In the genomic region with DNA sequence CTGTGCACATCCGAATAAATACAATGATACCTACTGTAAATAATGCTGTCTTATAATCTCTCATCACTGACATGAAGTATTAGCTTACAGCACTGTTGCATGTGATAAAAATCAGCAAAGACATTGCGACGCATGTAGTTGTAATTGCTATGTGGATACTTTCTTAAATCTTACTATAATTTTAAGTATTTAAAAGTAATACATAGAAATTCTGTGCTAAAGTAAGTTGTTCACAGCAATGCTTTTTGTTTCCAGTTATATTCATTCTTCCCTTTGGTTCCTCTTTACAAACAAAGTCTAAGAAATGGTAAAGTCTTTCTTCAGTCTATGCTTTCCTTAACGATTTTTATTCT, we compare ENCODE assay signal across 19 cellular contexts.
A peak's percentile ranks its signal among the peaks of the same experiment; 100 is the strongest.
DNase-seq lines count a peak whose midpoint lies in the region; ATAC-seq and TF ChIP-seq lines count a peak whose summit lies in the region.
"Had no signal": no experiment of that assay in that cellular context is flagged by ENCODE, and none has a peak within 500 bp of the region (broad histone marks: within the 10 kb centered on the region; RNA-seq: fewer than 3 reads in every experiment).

No MANE protein-coding gene starts in this region.

- no peak for TF ChIP-seq POLR2A in uterus (IDR thresholded peaks at IDR 0.05)

- ATAC-seq in RWPE2 (ENCODE audit: low read depth) (no peak), foreskin keratinocyte (no peak)

- in situ Hi-C loops in mammary epithelial cell (cut with MboI; ENCODE audit: low sequenced_read_pairs in 2 of 2), result loop anchor here (10.0 to 25.0 kb wide), 2 partner anchors 301 to 304 kb away; no protein-coding TSS in a partner anchor

- no peak for TF ChIP-seq CTCF in mammary epithelial cell (conservative IDR thresholded peaks at IDR 0.05 in 1 of 2, IDR thresholded peaks at IDR 0.05 in 1 of 2; ENCODE audit: extremely low read depth in 1 of 2, insufficient read depth in 1 of 2, low read depth in 1 of 2, low read length in 2 of 2)
- TF ChIP-seq CTCF in MCF 10A (IDR thresholded peaks at IDR 0.05; ENCODE audit: unreplicated experiment), result no peak
- peak; percentile 67 for TF ChIP-seq CTCF in RWPE2 (IDR thresholded peaks at IDR 0.05; ENCODE audit: poor library complexity, severe bottlenecking)
- no peak for TF ChIP-seq CTCF in foreskin keratinocyte (conservative IDR thresholded peaks at IDR 0.05)
- no peak for TF ChIP-seq CTCF in uterus (IDR thresholded peaks at IDR 0.05)

- H3K4me1 ChIP-seq in mammary epithelial cell (ENCODE audit: insufficient read depth, low read length) (peaks cover 20% of the 10 kb centered on the region), RWPE2 (ENCODE audit: insufficient read depth, poor library complexity, severe bottlenecking) (peaks cover 10% of the 10 kb centered on the region), foreskin keratinocyte (peaks cover 16% of the 10 kb centered on the region), uterus (no peaks in the 10 kb centered on the region)
- H3K4me1 ChIP-seq: HAP-1 had no signal

- H3K4me3 ChIP-seq in mammary epithelial cell (replicated peaks in 1 of 3; ENCODE audit: insufficient read depth in 1 of 3, low read depth in 2 of 3, low read length in 3 of 3) (no peak overlapping the region), RWPE2 (ENCODE audit: severe bottlenecking) (no peak overlapping the region), uterus (no peak overlapping the region)
- H3K4me3 ChIP-seq: HAP-1, lung had no signal

- H3K27ac Mint-ChIP-seq in MCF 10A (ENCODE audit: low read depth, unreplicated experiment), result no peak overlapping the region
- H3K27ac Mint-ChIP-seq: activated naive CD8-positive, alpha-beta T cell; activated T-helper 17 cell treated with anti-CD3 and anti-CD28 coated beads, Interleukin-2, amount 50 U/mL, for 72 hours; B cell had no signal

- no peak overlapping the region for H3K9ac ChIP-seq in mammary epithelial cell (ENCODE audit: insufficient read depth, low read length)

- DNase-seq in mammary epithelial cell, result no peak
- no peak for DNase-seq in MCF 10A (ENCODE audit: unreplicated experiment)
- DNase-seq in RWPE2 (ENCODE audit: low spot score), result no peak
- DNase-seq in foreskin keratinocyte, result peak in 1 of 2 donors; percentile 30
- no peak for DNase-seq in uterus
- DNase-seq in cerebellar nuclear complex (lab: John Stamatoyannopoulos, UW), result no peak
- no peak for DNase-seq in DMS79 (lab: John Stamatoyannopoulos, UW)
- DNase-seq in NCI-H774 (lab: John Stamatoyannopoulos, UW), result no peak
- DNase-seq: activated CD4-positive, alpha-beta T cell treated with anti-CD3 and anti-CD28 coated beads, Interleukin-2, amount 50 U/mL, for 48 hours; activated CD8-positive, alpha-beta memory T cell treated with anti-CD3 and anti-CD28 coated beads, Interleukin-2, amount 50 U/mL, for 4 hours; effector CD4-positive, alpha-beta T cell; SIG-M5 had no signal

- H3K27ac ChIP-seq in mammary epithelial cell (ENCODE audit: insufficient read depth, low read depth, low read length) (peak overlapping the region; percentile 5), RWPE2 (ENCODE audit: poor library complexity, severe bottlenecking) (peak overlapping the region; percentile 58), foreskin keratinocyte (peak overlapping the region; percentile 53), uterus (peak overlapping the region; percentile 65 to 84)
- H3K27ac ChIP-seq: ascending aorta, upper lobe of left lung had no signal

- H3K27me3 Mint-ChIP-seq in MCF 10A (ENCODE audit: insufficient read depth, unreplicated experiment), result peaks cover 52% of the 10 kb centered on the region
- H3K27me3 Mint-ChIP-seq: activated naive CD8-positive, alpha-beta T cell; activated T-helper 17 cell treated with anti-CD3 and anti-CD28 coated beads, Interleukin-2, amount 50 U/mL, for 72 hours; B cell had no signal

- dilution Hi-C loops in mammary epithelial cell (cut with HindIII; ENCODE audit: low sequenced_read_pairs), result no loop called here

- intact Hi-C loops in mammary epithelial cell (cut with micrococcal nuclease) (loop anchor here (1.0 to 10.0 kb wide), 2 partner anchors 299 to 1059 kb away; no protein-coding TSS in a partner anchor), MCF 10A (cut with micrococcal nuclease) (loop anchor here (1.0 to 10.0 kb wide), 3 partner anchors 299 to 1731 kb away; no protein-coding TSS in a partner anchor), uterus (cut with DNase I; ENCODE audit: low total_unique reads) (no loop called here)

- POLR2A ChIA-PET in MCF 10A (lab: Yijun Ruan, JAX), result interaction anchor here (0.5 to 1.9 kb wide), 5 partner anchors 22 to 1464 kb away, joined by 3 to 6 read pairs (median 3); no protein-coding TSS in a partner anchor

- no peaks in the 10 kb centered on the region for H4K20me1 ChIP-seq in mammary epithelial cell (ENCODE audit: insufficient read depth, low read length)

- CTCF ChIA-PET in mammary epithelial cell (lab: Charles Lee; ENCODE audit: low non-redundant PET), result interaction anchor here (0.6 to 1.0 kb wide), 3 partner anchors 299 to 514 kb away, joined by 3 to 7 read pairs (median 3); no protein-coding TSS in a partner anchor
- CTCF ChIA-PET in MCF 10A (lab: Yijun Ruan, JAX), result interaction anchor here (0.5 to 2.3 kb wide), 40 partner anchors 9 to 1774 kb away, joined by 3 to 15 read pairs (median 3); no protein-coding TSS in a partner anchor

- H3K4me1 Mint-ChIP-seq in MCF 10A (ENCODE audit: insufficient read depth, unreplicated experiment), result no peaks in the 10 kb centered on the region
- H3K4me1 Mint-ChIP-seq: activated T-helper 17 cell treated with anti-CD3 and anti-CD28 coated beads, Interleukin-2, amount 50 U/mL, for 72 hours; B cell had no signal

- WGBS in mammary epithelial cell (ENCODE audit: low coverage, missing lambda C conversion rate), result 5% methylated on average over 4 of the region's 4 CpGs

- no peaks in the 10 kb centered on the region for H3K79me2 ChIP-seq in mammary epithelial cell (ENCODE audit: insufficient read depth, low read length)

- H3K9me3 ChIP-seq in mammary epithelial cell (replicated peaks; ENCODE audit: insufficient read depth, low read length) (no peaks in the 10 kb centered on the region), RWPE2 (ENCODE audit: severe bottlenecking) (no peaks in the 10 kb centered on the region), uterus (no peaks in the 10 kb centered on the region)
- H3K9me3 ChIP-seq: ascending aorta, HAP-1, upper lobe of left lung had no signal

- peak overlapping the region; percentile 79 for H3K4me2 ChIP-seq in mammary epithelial cell (ENCODE audit: insufficient read depth, low read depth, low read length)

- no peak overlapping the region for H3K4me3 Mint-ChIP-seq in MCF 10A (ENCODE audit: unreplicated experiment)
- H3K4me3 Mint-ChIP-seq: activated naive CD8-positive, alpha-beta T cell; activated T-helper 17 cell treated with anti-CD3 and anti-CD28 coated beads, Interleukin-2, amount 50 U/mL, for 72 hours; B cell had no signal

- no peaks in the 10 kb centered on the region for H3K36me3 ChIP-seq in mammary epithelial cell (ENCODE audit: insufficient read depth, low read length)
- H3K36me3 ChIP-seq in RWPE2 (ENCODE audit: low read depth), result no peaks in the 10 kb centered on the region
- no peaks in the 10 kb centered on the region for H3K36me3 ChIP-seq in uterus
- H3K36me3 ChIP-seq: ascending aorta, HAP-1, upper lobe of left lung had no signal

- no peaks in the 10 kb centered on the region for H3K27me3 ChIP-seq in mammary epithelial cell (ENCODE audit: insufficient read depth, low read length)
- no peaks in the 10 kb centered on the region for H3K27me3 ChIP-seq in RWPE2 (ENCODE audit: insufficient read depth, poor library complexity, severe bottlenecking)
- no peaks in the 10 kb centered on the region for H3K27me3 ChIP-seq in foreskin keratinocyte
- H3K27me3 ChIP-seq in uterus, result no peaks in the 10 kb centered on the region
- H3K27me3 ChIP-seq: ascending aorta, upper lobe of left lung had no signal

- BruUV-seq in mammary epithelial cell (replicated peaks; lab: Mats Ljungman, UMichigan) (no TSS peak), MCF 10A (replicated peaks; lab: Mats Ljungman, UMichigan) (no TSS peak)

- H3K36me3 Mint-ChIP-seq in MCF 10A (ENCODE audit: insufficient read depth, unreplicated experiment), result no peaks in the 10 kb centered on the region
- H3K36me3 Mint-ChIP-seq: activated naive CD8-positive, alpha-beta T cell had no signal

- H3K9me3 Mint-ChIP-seq in MCF 10A (ENCODE audit: unreplicated experiment), result no peaks in the 10 kb centered on the region
- H3K9me3 Mint-ChIP-seq: activated T-helper 17 cell treated with anti-CD3 and anti-CD28 coated beads, Interleukin-2, amount 50 U/mL, for 72 hours had no signal

- no peak overlapping the region for H2AFZ ChIP-seq in mammary epithelial cell (ENCODE audit: low read depth, low read length)

Comparison
In these comparisons a context has a peak if more than half of its experiments do, and no peak if none do; other contexts are left out.
1. H3K27ac ChIP-seq: peak in every context shown above with its lines; median percentile 74 in uterus; 58 in RWPE2; 53 in foreskin keratinocyte; 5 in mammary epithelial cell.